In the genomic region with DNA sequence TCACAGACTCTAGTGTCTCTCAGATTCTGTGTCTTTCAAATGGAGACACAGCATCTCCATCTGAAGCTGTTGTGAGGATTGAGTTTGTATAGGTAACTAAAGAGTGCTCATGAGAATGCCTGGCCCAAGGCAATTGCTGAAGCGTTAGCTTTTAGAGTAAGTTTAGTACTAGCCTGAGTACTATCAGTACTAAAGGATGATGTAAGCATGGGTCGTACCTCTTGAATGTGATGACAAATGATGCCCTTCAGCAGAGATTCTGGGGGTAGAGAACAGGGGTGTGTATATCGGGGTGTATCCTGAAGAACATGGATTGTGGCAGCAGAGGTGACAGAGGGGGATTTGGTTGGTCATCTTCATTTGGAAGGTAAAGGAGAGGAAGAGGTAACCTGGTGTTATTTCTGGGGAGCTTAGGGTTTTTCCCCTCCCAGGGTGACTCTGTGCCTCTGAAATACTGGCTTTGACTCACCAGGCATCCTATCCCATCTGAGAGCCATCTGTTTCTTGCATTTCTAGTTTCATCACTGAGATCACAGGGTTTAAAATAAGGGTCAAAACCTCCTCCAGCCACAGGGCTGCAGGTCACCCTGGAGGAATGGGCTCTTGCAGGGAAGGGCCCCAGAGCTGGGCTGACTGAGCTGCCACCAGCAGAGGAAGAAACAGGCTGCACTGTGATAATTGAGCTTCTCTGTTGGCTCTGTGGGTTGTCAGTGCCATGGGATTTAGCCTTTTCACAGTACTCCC, we compare ENCODE assay signal across 11 cellular contexts.
DNase-seq lines count a peak whose midpoint lies in the region; ATAC-seq and TF ChIP-seq lines count a peak whose summit lies in the region.
"Had no signal": no experiment of that assay in that cellular context is flagged by ENCODE, and none has a peak within 500 bp of the region (broad histone marks: within the 10 kb centered on the region; RNA-seq: fewer than 3 reads in every experiment).

No MANE protein-coding gene starts in this region.

- H4K20me1 ChIP-seq in MM.1S (ENCODE audit: insufficient read depth, low read length), result no peaks in the 10 kb centered on the region

- H3K4me3 Mint-ChIP-seq in activated CD8-positive, alpha-beta T cell treated with anti-CD3 and anti-CD28 coated beads for 36 hours, result no peak overlapping the region
- H3K4me3 Mint-ChIP-seq in activated CD8-positive, alpha-beta T cell treated with anti-CD3 and anti-CD28 coated beads, Interleukin-2, amount 10 ng/mL, durations not matched to agents 7 days and 5 days, result no peak overlapping the region

- H3K27me3 ChIP-seq in MM.1S (replicated peaks; ENCODE audit: insufficient read depth, low read length) (no peaks in the 10 kb centered on the region), heart left ventricle (peaks cover 0 to 5% (median 0%) of the 10 kb centered on the region in 9 donors)
- H3K27me3 ChIP-seq: dorsolateral prefrontal cortex, spleen had no signal

- H3K27ac ChIP-seq in MM.1S (ENCODE audit: low read length) (peak overlapping the region; percentile 66; the same call in 1 of the 2 replicates), heart left ventricle (no peak overlapping the region)
- H3K27ac ChIP-seq: dorsolateral prefrontal cortex, upper lobe of right lung had no signal

- intact Hi-C loops in activated CD8-positive, alpha-beta T cell treated with anti-CD3 and anti-CD28 coated beads for 36 hours (cut with micrococcal nuclease), result no loop called here
- intact Hi-C loops in heart left ventricle (cut with DNase I), result loop anchor here in 4 of 10 donors (5.0 to 10.0 kb wide), 4 partner anchors 104 to 249 kb away; no protein-coding TSS in a partner anchor

- CTCF ChIA-PET in activated CD8-positive, alpha-beta T cell treated with anti-CD3 and anti-CD28 coated beads for 36 hours (lab: Charles Lee), result interaction anchor here (0.8 kb wide), 1 partner anchor 104 kb away, joined by 3 read pairs; no protein-coding TSS in a partner anchor
- CTCF ChIA-PET in activated CD8-positive, alpha-beta T cell treated with anti-CD3 and anti-CD28 coated beads, Interleukin-2, amount 10 ng/mL, durations not matched to agents 7 days and 5 days (lab: Charles Lee), result no interaction called here

- no peak overlapping the region for H3K27ac Mint-ChIP-seq in activated CD8-positive, alpha-beta T cell treated with anti-CD3 and anti-CD28 coated beads for 36 hours
- no peak overlapping the region for H3K27ac Mint-ChIP-seq in activated CD8-positive, alpha-beta T cell treated with anti-CD3 and anti-CD28 coated beads, Interleukin-2, amount 10 ng/mL, durations not matched to agents 7 days and 5 days

- H3K9me3 ChIP-seq in MM.1S (replicated peaks; ENCODE audit: insufficient read depth, low read length) (no peaks in the 10 kb centered on the region), heart left ventricle (no peaks in the 10 kb centered on the region)
- H3K9me3 ChIP-seq: spleen, upper lobe of right lung had no signal

- H3K9me3 Mint-ChIP-seq in activated CD8-positive, alpha-beta T cell treated with anti-CD3 and anti-CD28 coated beads for 36 hours, result no peaks in the 10 kb centered on the region
- H3K9me3 Mint-ChIP-seq in activated CD8-positive, alpha-beta T cell treated with anti-CD3 and anti-CD28 coated beads, Interleukin-2, amount 10 ng/mL, durations not matched to agents 7 days and 5 days (ENCODE audit: insufficient read depth), result no peaks in the 10 kb centered on the region

- peak; percentile 37 for ATAC-seq in activated CD8-positive, alpha-beta T cell treated with anti-CD3 and anti-CD28 coated beads for 36 hours
- no peak for ATAC-seq in activated CD8-positive, alpha-beta T cell treated with anti-CD3 and anti-CD28 coated beads, Interleukin-2, amount 10 ng/mL, durations not matched to agents 7 days and 5 days
- ATAC-seq in HG02623 (IDR thresholded peaks at IDR 0.05; ENCODE audit: unreplicated experiment) (peak; percentile 77), heart left ventricle (no peak)
- ATAC-seq in stimulated activated naive CD8-positive, alpha-beta T cell treated with anti-CD3 and anti-CD28 coated beads, Interleukin-15, Interleukin-2, amounts not matched to agents 100 U/mL and 50 U/mL, for 24 hours, result peak; percentile 19

- no peak for TF ChIP-seq POLR2A in heart left ventricle (IDR thresholded peaks at IDR 0.05)

- peaks cover 15% of the 10 kb centered on the region for H3K4me1 ChIP-seq in MM.1S (ENCODE audit: low read length)
- H3K4me1 ChIP-seq in heart left ventricle, result peaks cover 0 to 45% (median 5%) of the 10 kb centered on the region in 12 donors
- H3K4me1 ChIP-seq: upper lobe of right lung had no signal

- no peaks in the 10 kb centered on the region for H3K36me3 Mint-ChIP-seq in activated CD8-positive, alpha-beta T cell treated with anti-CD3 and anti-CD28 coated beads for 36 hours (ENCODE audit: low read depth)
- no peaks in the 10 kb centered on the region for H3K36me3 Mint-ChIP-seq in activated CD8-positive, alpha-beta T cell treated with anti-CD3 and anti-CD28 coated beads, Interleukin-2, amount 10 ng/mL, durations not matched to agents 7 days and 5 days (ENCODE audit: low read depth)

- H3K9ac ChIP-seq in MM.1S (ENCODE audit: low read length), result no peak overlapping the region

- H3K4me3 ChIP-seq in MM.1S (ENCODE audit: low read length) (peak overlapping the region; percentile 15; the same call in 1 of the 2 replicates), heart left ventricle (no peak overlapping the region)
- H3K4me3 ChIP-seq: dorsolateral prefrontal cortex, spleen, upper lobe of right lung had no signal

- DNase-seq in activated CD8-positive, alpha-beta T cell treated with anti-CD3 and anti-CD28 coated beads for 36 hours, result no peak
- DNase-seq in activated CD8-positive, alpha-beta T cell treated with anti-CD3 and anti-CD28 coated beads, Interleukin-2, amount 10 ng/mL, durations not matched to agents 7 days and 5 days, result no peak
- DNase-seq in MM.1S (peak; percentile 35), heart left ventricle (no peak), DMS79 treated with DMSO at 0.1 percent for 48 hours (lab: John Stamatoyannopoulos, UW) (no peak), hippocampal formation (lab: John Stamatoyannopoulos, UW) (no peak)
- no peak for DNase-seq in stimulated activated naive CD8-positive, alpha-beta T cell treated with anti-CD3 and anti-CD28 coated beads, Interleukin-15, Interleukin-2, amounts not matched to agents 100 U/mL and 50 U/mL, for 24 hours
- DNase-seq: spleen, upper lobe of right lung had no signal

- peak overlapping the region; percentile 44 for H3K4me2 ChIP-seq in MM.1S (ENCODE audit: low read depth, low read length)

- H3K27me3 Mint-ChIP-seq in activated CD8-positive, alpha-beta T cell treated with anti-CD3 and anti-CD28 coated beads for 36 hours, result peaks cover 3% of the 10 kb centered on the region
- H3K27me3 Mint-ChIP-seq in activated CD8-positive, alpha-beta T cell treated with anti-CD3 and anti-CD28 coated beads, Interleukin-2, amount 10 ng/mL, durations not matched to agents 7 days and 5 days (ENCODE audit: low read depth), result no peaks in the 10 kb centered on the region

- H3K36me3 ChIP-seq in MM.1S (replicated peaks; ENCODE audit: insufficient read depth, low read length), result no peaks in the 10 kb centered on the region
- H3K36me3 ChIP-seq in heart left ventricle, result no peaks in the 10 kb centered on the region
- H3K36me3 ChIP-seq: spleen, upper lobe of right lung had no signal

- TF ChIP-seq CTCF in activated CD8-positive, alpha-beta T cell treated with anti-CD3 and anti-CD28 coated beads for 36 hours (IDR thresholded peaks at IDR 0.05), result no peak
- no peak for TF ChIP-seq CTCF in MM.1S (IDR thresholded peaks at IDR 0.05; ENCODE audit: low read length)
- TF ChIP-seq CTCF in heart left ventricle (IDR thresholded peaks at IDR 0.05), result no peak

- POLR2A ChIA-PET in activated CD8-positive, alpha-beta T cell treated with anti-CD3 and anti-CD28 coated beads for 36 hours (lab: Charles Lee), result no interaction called here
- POLR2A ChIA-PET in activated CD8-positive, alpha-beta T cell treated with anti-CD3 and anti-CD28 coated beads, Interleukin-2, amount 10 ng/mL, durations not matched to agents 7 days and 5 days (lab: Charles Lee), result no interaction called here

- H3K9me2 ChIP-seq in MM.1S (replicated peaks; ENCODE audit: insufficient read depth, low read length), result no peaks in the 10 kb centered on the region

- no peaks in the 10 kb centered on the region for H3K4me1 Mint-ChIP-seq in activated CD8-positive, alpha-beta T cell treated with anti-CD3 and anti-CD28 coated beads for 36 hours (ENCODE audit: low read depth)
- H3K4me1 Mint-ChIP-seq in activated CD8-positive, alpha-beta T cell treated with anti-CD3 and anti-CD28 coated beads, Interleukin-2, amount 10 ng/mL, durations not matched to agents 7 days and 5 days (ENCODE audit: low read depth), result peaks cover 7% of the 10 kb centered on the region

- H3F3A ChIP-seq in MM.1S (ENCODE audit: insufficient read depth, low read length), result peaks cover 3% of the 10 kb centered on the region; the same call in 1 of the 2 replicates

- H2AFZ ChIP-seq in MM.1S (ENCODE audit: low read length), result peak overlapping the region; percentile 47

- 63 to 81% (median 74%) methylated on average over 3 of the region's 3 CpGs for WGBS in heart left ventricle, 4 donors

- no peaks in the 10 kb centered on the region for H3K79me2 ChIP-seq in MM.1S (ENCODE audit: low read length)

Comparison
In these comparisons a context has a peak if more than half of its experiments do, and no peak if none do; other contexts are left out.
1. ATAC-seq: peak in activated CD8-positive, alpha-beta T cell treated with anti-CD3 and anti-CD28 coated beads for 36 hours (single experiment), HG02623 (single experiment) and stimulated activated naive CD8-positive, alpha-beta T cell treated with anti-CD3 and anti-CD28 coated beads, Interleukin-15, Interleukin-2, amounts not matched to agents 100 U/mL and 50 U/mL, for 24 hours (single experiment); none in activated CD8-positive, alpha-beta T cell treated with anti-CD3 and anti-CD28 coated beads, Interleukin-2, amount 10 ng/mL, durations not matched to agents 7 days and 5 days (single experiment) and heart left ventricle (0 of 4).